Comparison of ENCODE assay signal across 8 cellular contexts in genomic region chr2:16154061-16154460, GRCh38.
"Had no signal": no experiment of that assay in that cellular context is flagged by ENCODE, and none has a peak within 500 bp of the region (broad histone marks: within the 10 kb centered on the region; RNA-seq: fewer than 3 reads in every experiment).

No MANE protein-coding gene starts in this region.

- ATAC-seq: GM23338, HCT116 had no signal

- DNase-seq: GM23248, GOT3, H7, H9, HCEC 1CT, HFFc6 had no signal
